In the genomic region with DNA sequence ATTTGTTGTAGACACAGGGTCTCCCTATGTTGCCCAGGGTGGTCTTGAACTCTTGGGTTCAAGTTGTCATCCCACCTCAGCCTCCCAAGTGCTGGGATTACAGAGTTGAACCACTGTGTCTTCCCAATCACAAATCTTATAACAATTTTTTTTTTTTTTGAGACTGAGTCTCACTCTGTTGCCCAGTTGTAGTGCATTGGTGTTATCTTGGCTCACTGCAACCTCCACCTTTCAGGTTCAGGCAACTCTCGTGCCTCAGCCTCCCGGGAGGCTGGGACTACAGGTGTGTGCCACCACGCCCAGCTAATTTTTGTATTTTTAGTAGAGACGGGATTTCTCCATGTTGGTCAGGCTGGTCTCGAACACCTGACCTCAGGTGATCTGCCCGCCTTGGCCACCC, we compare ENCODE assay signal across 1 cellular context. TPM values are rescaled to one million over a fixed set of nuclear protein-coding genes. Genes with fewer than 3 reads are reported as not detected.
"Had no signal": no experiment of that assay in that cellular context is flagged by ENCODE, and none has a peak within 500 bp of the region (broad histone marks: within the 10 kb centered on the region; RNA-seq: fewer than 3 reads in every experiment).

No MANE protein-coding gene starts in this region.

RNA-seq across cellular contexts. Expression of a gene that starts 3.7 kb away (rescaled TPM):
- total RNA-seq: activated B cell treated with CpG ODN at 0.5 μM for 24 hours had no signal
